Comparison of ENCODE assay signal across 20 cellular contexts in the genomic region with DNA sequence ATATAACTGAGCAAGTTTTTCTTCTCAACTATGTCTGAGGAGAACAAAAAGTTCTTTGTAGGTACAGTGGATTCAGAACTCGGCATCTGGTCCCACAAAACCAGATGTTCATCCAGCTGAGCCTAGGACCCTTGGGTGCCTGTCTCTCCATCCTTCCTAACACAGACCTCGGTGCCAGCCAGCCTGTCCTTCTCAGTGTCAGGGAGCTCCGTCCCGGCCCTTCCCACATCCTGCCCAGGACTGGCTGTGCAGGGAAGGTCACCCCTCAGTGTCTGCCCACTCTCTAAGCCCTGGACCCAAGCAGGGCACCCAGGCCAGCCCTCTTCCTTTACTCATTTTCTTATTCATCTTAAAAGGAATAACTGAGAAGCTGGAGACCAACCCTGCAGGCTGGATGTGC. TPM values are rescaled to one million over a fixed set of nuclear protein-coding genes. Genes with fewer than 3 reads are reported as not detected.
DNase-seq lines count a peak whose midpoint lies in the region; ATAC-seq and TF ChIP-seq lines count a peak whose summit lies in the region.
"Had no signal": no experiment of that assay in that cellular context is flagged by ENCODE, and none has a peak within 500 bp of the region (broad histone marks: within the 10 kb centered on the region; RNA-seq: fewer than 3 reads in every experiment).

No MANE protein-coding gene starts in this region.

- peak overlapping the region in 41 of 59 donors; percentile 4 to 82 (median 62) for H3K27ac ChIP-seq in dorsolateral prefrontal cortex
- no peak overlapping the region for H3K27ac ChIP-seq in neuronal stem cell (replicated peaks; ENCODE audit: low read length)
- H3K27ac ChIP-seq in heart left ventricle: no peak overlapping the region
- H3K27ac ChIP-seq: 22Rv1; BLaER1 treated with 17β-estradiol and CSF1 and Interleukin-3, amounts not matched to agents 10 nM and 100 nM had no signal

- no peaks in the 10 kb centered on the region for H3K79me1 ChIP-seq in neuronal stem cell (ENCODE audit: low read depth, low read length)

- H2AK5ac ChIP-seq in neuronal stem cell (ENCODE audit: low read depth, low read length): no peak overlapping the region

- no peak overlapping the region for H3K4me3 ChIP-seq in dorsolateral prefrontal cortex
- no peak overlapping the region for H3K4me3 ChIP-seq in neuronal stem cell (ENCODE audit: low read length in 2 of 2)
- H3K4me3 ChIP-seq in heart left ventricle: no peak overlapping the region
- H3K4me3 ChIP-seq: BLaER1 treated with 17β-estradiol and CSF1 and Interleukin-3, amounts not matched to agents 10 nM and 100 nM; GM23338; HAP-1 had no signal

- no peaks in the 10 kb centered on the region for H3K27me3 ChIP-seq in dorsolateral prefrontal cortex
- peaks cover 0 to 9% (median 0%) of the 10 kb centered on the region in 3 experiments for H3K27me3 ChIP-seq in neuronal stem cell (ENCODE audit: control insufficient read depth in 3 of 3, insufficient read depth in 3 of 3, low read depth in 1 of 3, low read length in 3 of 3)
- no peaks in the 10 kb centered on the region for H3K27me3 ChIP-seq in heart left ventricle
- H3K27me3 ChIP-seq: BE2C; BLaER1 treated with 17β-estradiol and CSF1 and Interleukin-3, amounts not matched to agents 10 nM and 100 nM had no signal

- peak overlapping the region; percentile 0 for H3K18ac ChIP-seq in neuronal stem cell (ENCODE audit: low read length)

- TF ChIP-seq POLR2A in heart left ventricle (IDR thresholded peaks at IDR 0.05): no peak

- no peak overlapping the region for H2BK12ac ChIP-seq in neuronal stem cell (ENCODE audit: low read length)

- H4K8ac ChIP-seq in neuronal stem cell (ENCODE audit: low read depth, low read length): no peak overlapping the region

- H3K36me3 ChIP-seq in neuronal stem cell (replicated peaks in 1 of 2; ENCODE audit: control insufficient read depth in 2 of 2, insufficient read depth in 2 of 2, low read length in 2 of 2) (peaks cover 0 to 3% of the 10 kb centered on the region in 2 donors), heart left ventricle (no peaks in the 10 kb centered on the region)
- H3K36me3 ChIP-seq: BE2C; BLaER1 treated with 17β-estradiol and CSF1 and Interleukin-3, amounts not matched to agents 10 nM and 100 nM; HAP-1 had no signal

- H3K9ac ChIP-seq in neuronal stem cell (ENCODE audit: low read depth, low read length, poor library complexity): no peak overlapping the region
- H3K9ac ChIP-seq: BLaER1 treated with 17β-estradiol and CSF1 and Interleukin-3, amounts not matched to agents 10 nM and 100 nM had no signal

- DNase-seq in Ammon's horn (ENCODE audit: low spot score) (peak; percentile 18), dorsolateral prefrontal cortex (peak in 1 of 10 donors; percentile 48), neuronal stem cell (ENCODE audit: low spot score) (no peak), sciatic nerve (ENCODE audit: low spot score) (no peak), T-helper 1 cell (no peak), SIG-M5 treated with dmso at 0.1 percent for 504 hours (lab: John Stamatoyannopoulos, UW; ENCODE audit: unreplicated experiment) (no peak), heart left ventricle (no peak)
- DNase-seq in effector CD4-positive, alpha-beta T cell: no peak
- DNase-seq: BE2C; CD4-positive, alpha-beta T cell; CD8-positive, alpha-beta memory T cell; DMS 273 treated with DMSO at 0.1 percent for 48 hours; DMS79; EL; GDM1; HFFc6 had no signal

- no peak overlapping the region for H3K14ac ChIP-seq in neuronal stem cell (ENCODE audit: low read length)

- H2BK15ac ChIP-seq in neuronal stem cell (ENCODE audit: low read length): no peak overlapping the region

- H2BK5ac ChIP-seq in neuronal stem cell (ENCODE audit: low read length): no peak overlapping the region

- intact Hi-C loops in dorsolateral prefrontal cortex (cut with DNase I): no loop called here
- intact Hi-C loops in sciatic nerve (cut with DNase I): no loop called here
- intact Hi-C loops in heart left ventricle (cut with DNase I): no loop called here

- H3K9me3 ChIP-seq in neuronal stem cell (replicated peaks in 1 of 2; ENCODE audit: control insufficient read depth in 2 of 2, insufficient read depth in 1 of 2, low read depth in 1 of 2, low read length in 2 of 2) (peaks cover 0 to 2% of the 10 kb centered on the region in 2 donors), heart left ventricle (no peaks in the 10 kb centered on the region)
- H3K9me3 ChIP-seq: BE2C; BLaER1 treated with 17β-estradiol and CSF1 and Interleukin-3, amounts not matched to agents 10 nM and 100 nM; HAP-1 had no signal

- H3K4me2 ChIP-seq in neuronal stem cell (ENCODE audit: insufficient read depth, low read length, poor library complexity, severe bottlenecking): no peak overlapping the region
- H3K4me2 ChIP-seq: BLaER1 treated with 17β-estradiol and CSF1 and Interleukin-3, amounts not matched to agents 10 nM and 100 nM; GM23338 had no signal

- H2BK120ac ChIP-seq in neuronal stem cell (ENCODE audit: low read depth, low read length): no peak overlapping the region

- no peak overlapping the region for H3K4ac ChIP-seq in neuronal stem cell (ENCODE audit: low read length)

- H3K23ac ChIP-seq in neuronal stem cell (ENCODE audit: low read depth, low read length, poor library complexity): no peak overlapping the region

- H4K91ac ChIP-seq in neuronal stem cell (ENCODE audit: low read depth, low read length, poor library complexity): no peak overlapping the region

- H2AFZ ChIP-seq in neuronal stem cell (ENCODE audit: low read length): no peak overlapping the region
- H2AFZ ChIP-seq: GM23338 had no signal

- ATAC-seq in sciatic nerve (peak; percentile 66), heart left ventricle (no peak)
- ATAC-seq: GM23338 had no signal

- H3K4me1 ChIP-seq in neuronal stem cell (ENCODE audit: control insufficient read depth in 2 of 2, insufficient read depth in 1 of 2, low read depth in 1 of 2, low read length in 2 of 2) (no peaks in the 10 kb centered on the region), heart left ventricle (peaks cover 0 to 6% (median 0%) of the 10 kb centered on the region in 12 donors)
- H3K4me1 ChIP-seq: BE2C; BLaER1 treated with 17β-estradiol and CSF1 and Interleukin-3, amounts not matched to agents 10 nM and 100 nM; HAP-1 had no signal

- no CpG with 5 or more reads among the region's 4 CpGs for WGBS in neuronal stem cell (ENCODE audit: extremely low coverage in 2 of 2, insufficient read length in 2 of 2, insufficient replicate concordance in 1 of 2), 2 donors
- WGBS in heart left ventricle, 4 donors: 51 to 64% (median 58%) methylated on average over 4 of the region's 4 CpGs

- TF ChIP-seq CTCF in dorsolateral prefrontal cortex (IDR thresholded peaks at IDR 0.05 in 54 of 56, conservative IDR thresholded peaks at IDR 0.05 in 2 of 56; ENCODE audit: low read depth in 1 of 56, partially characterized antibody in 56 of 56) (no peak), heart left ventricle (IDR thresholded peaks at IDR 0.05) (no peak)

RNA-seq across cellular contexts. Expression of a gene that starts 32.0 kb away (rescaled TPM):
- total RNA-seq in dorsolateral prefrontal cortex (100 to 1,000 TPM in 5 of 120 experiments, 10 to 100 TPM in 115; 34.6 to 138 (median 62.5) TPM), sciatic nerve (25.7 TPM), heart left ventricle (1 to 10 TPM in 8 of 9 donors, under 1 TPM in 1; 0.83 to 5.0 (median 1.9) TPM)
- 39.5 TPM for polyA plus RNA-seq in neuronal stem cell (2013, experiment 1 of 2)
- 38.9 TPM for polyA plus RNA-seq in neuronal stem cell (2013, experiment 2 of 2)
- polyA plus RNA-seq in heart left ventricle: 1 to 10 TPM; 1.3 to 1.5 TPM

Comparison
In these comparisons a context has a peak if more than half of its experiments do, and no peak if none do; other contexts are left out.
1. H3K27ac ChIP-seq: peak in dorsolateral prefrontal cortex (41 of 59); none in neuronal stem cell (single experiment) and heart left ventricle (0 of 12).